In the genomic region with DNA sequence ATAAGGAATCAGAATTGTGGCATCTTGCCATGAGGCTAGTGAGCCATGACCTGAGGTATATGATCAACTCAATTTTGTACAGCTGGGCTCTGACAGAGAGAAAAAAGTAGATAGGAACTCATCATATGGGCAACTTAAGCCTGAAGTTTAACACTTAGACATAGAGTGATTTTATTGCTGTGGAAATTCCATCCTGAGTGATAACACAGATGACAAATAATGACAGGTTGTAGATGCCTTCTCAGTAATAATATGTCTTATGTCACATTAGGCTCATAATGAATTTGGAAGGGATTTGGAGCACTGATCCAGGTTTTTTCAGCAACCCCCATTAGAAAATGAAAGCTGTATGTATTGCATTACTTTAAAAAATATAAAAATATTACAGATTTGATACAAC, we compare ENCODE assay signal across 30 cellular contexts.
DNase-seq lines count a peak whose midpoint lies in the region; ATAC-seq and TF ChIP-seq lines count a peak whose summit lies in the region.
"Had no signal": no experiment of that assay in that cellular context is flagged by ENCODE, and none has a peak within 500 bp of the region (broad histone marks: within the 10 kb centered on the region; RNA-seq: fewer than 3 reads in every experiment).

No MANE protein-coding gene starts in this region.

- no peak for TF ChIP-seq RAD21 in neural cell (conservative IDR thresholded peaks at IDR 0.05)

- H3K36me3 ChIP-seq in neural cell (ENCODE audit: insufficient read depth, low read length): no peaks in the 10 kb centered on the region
- H3K36me3 ChIP-seq: BE2C; BLaER1; BLaER1 treated with 17β-estradiol and CSF1 and Interleukin-3, amounts not matched to agents 10 nM and 100 nM had no signal

- peak overlapping the region; percentile 19 for H3K27ac ChIP-seq in neural cell (ENCODE audit: low read length)
- H3K27ac ChIP-seq: 22Rv1; A549; BLaER1; BLaER1 treated with 17β-estradiol and CSF1 and Interleukin-3, amounts not matched to agents 10 nM and 100 nM; C4-2B had no signal

- no peaks in the 10 kb centered on the region for H4K20me1 ChIP-seq in neural cell (ENCODE audit: insufficient read depth)
- H4K20me1 ChIP-seq: BLaER1; BLaER1 treated with 17β-estradiol and CSF1 and Interleukin-3, amounts not matched to agents 10 nM and 100 nM had no signal

- TF ChIP-seq CTCF in neural cell (IDR thresholded peaks at IDR 0.05; ENCODE audit: poor library complexity, severe bottlenecking): no peak

- peak; percentile 39 for DNase-seq in NCI-H2171 treated with DMSO at 0.1 percent for 48 hours (lab: John Stamatoyannopoulos, UW)
- no peak for DNase-seq in NCI-H2171 (lab: John Stamatoyannopoulos, UW)
- peak; percentile 53 for DNase-seq in NCI-H69 (lab: John Stamatoyannopoulos, UW)
- DNase-seq in C1 segment of cervical spinal cord (lab: John Stamatoyannopoulos, UW): no peak
- DNase-seq: 8988T; ACHN; AML-193; BE2C; Caco-2; Calu3; CD4-positive, alpha-beta memory T cell; CD4-positive, alpha-beta T cell; CD4-positive, CD25-positive, alpha-beta regulatory T cell; CD8-positive, alpha-beta memory T cell; CD8-positive, alpha-beta T cell; COR-L47; DMS 273 treated with DMSO at 0.1 percent for 48 hours; DMS153; DMS53; DMS79; DMS79 treated with DMSO at 0.1 percent for 48 hours; DND-41; EL had no signal

- H3K79me2 ChIP-seq in neural cell (replicated peaks; ENCODE audit: insufficient read depth, low read length): no peaks in the 10 kb centered on the region

- peak; percentile 75 for TF ChIP-seq EP300 in neural cell (conservative IDR thresholded peaks at IDR 0.05; ENCODE audit: poor library complexity, severe bottlenecking)

- H3K4me2 ChIP-seq in neural cell (ENCODE audit: low read length): no peak overlapping the region
- H3K4me2 ChIP-seq: A549; BLaER1; BLaER1 treated with 17β-estradiol and CSF1 and Interleukin-3, amounts not matched to agents 10 nM and 100 nM had no signal

- no peak overlapping the region for H3K9ac ChIP-seq in neural cell (ENCODE audit: low read length)
- H3K9ac ChIP-seq: BLaER1; BLaER1 treated with 17β-estradiol and CSF1 and Interleukin-3, amounts not matched to agents 10 nM and 100 nM had no signal

- no peak overlapping the region for H2AFZ ChIP-seq in neural cell (ENCODE audit: low read depth, low read length)

- no peaks in the 10 kb centered on the region for H3K9me2 ChIP-seq in neural cell (ENCODE audit: insufficient read depth, low read length)

- no peaks in the 10 kb centered on the region for H3K9me3 ChIP-seq in neural cell (ENCODE audit: low read length)
- H3K9me3 ChIP-seq: A549; BE2C; BLaER1; BLaER1 treated with 17β-estradiol and CSF1 and Interleukin-3, amounts not matched to agents 10 nM and 100 nM; Caco-2 had no signal

- ATAC-seq in HG03460 (IDR thresholded peaks at IDR 0.05; ENCODE audit: unreplicated experiment): no peak
- ATAC-seq: A549; CD8-positive, alpha-beta T cell had no signal

- H3K4me3 ChIP-seq in neural cell (ENCODE audit: low read length): no peak overlapping the region
- H3K4me3 ChIP-seq: A549; BLaER1; BLaER1 treated with 17β-estradiol and CSF1 and Interleukin-3, amounts not matched to agents 10 nM and 100 nM had no signal

- H3F3A ChIP-seq in neural cell (ENCODE audit: insufficient read depth, low read length, poor library complexity, severe bottlenecking): no peaks in the 10 kb centered on the region

- no peaks in the 10 kb centered on the region for H3K27me3 ChIP-seq in neural cell (ENCODE audit: insufficient read depth, low read depth, low read length)
- H3K27me3 ChIP-seq: BE2C; BLaER1; BLaER1 treated with 17β-estradiol and CSF1 and Interleukin-3, amounts not matched to agents 10 nM and 100 nM had no signal

TF ChIP-seq in neural cell, 6 proteins besides CTCF, POLR2A, EP300 and RAD21:
- TF ChIP-seq TAF1 (IDR thresholded peaks at IDR 0.05; ENCODE audit: low read depth) (no peak), POLR2AphosphoS5 (IDR thresholded peaks at IDR 0.05) (peak; percentile 54), MXI1 (conservative IDR thresholded peaks at IDR 0.05; ENCODE audit: poor library complexity, severe bottlenecking) (no peak)

Comparison
In these comparisons a context has a peak if more than half of its experiments do, and no peak if none do; other contexts are left out.
1. DNase-seq: peak in NCI-H2171 treated with DMSO at 0.1 percent for 48 hours (single experiment) and NCI-H69 (single experiment); none in NCI-H2171 (single experiment) and C1 segment of cervical spinal cord (0 of 14).